Comparison of ENCODE assay signal across 7 cellular contexts in genomic region chr17:8122923-8123694, GRCh38. TPM values are rescaled to one million over a fixed set of nuclear protein-coding genes. Genes with fewer than 3 reads are reported as not detected.
DNase-seq lines count a peak whose midpoint lies in the region; ATAC-seq and TF ChIP-seq lines count a peak whose summit lies in the region.
"Had no signal": no experiment of that assay in that cellular context is flagged by ENCODE, and none has a peak within 500 bp of the region (broad histone marks: within the 10 kb centered on the region; RNA-seq: fewer than 3 reads in every experiment).

No MANE protein-coding gene starts in this region.

- H3K4me1 ChIP-seq in breast epithelium, result peaks cover 15 to 45% of the 10 kb centered on the region in 2 donors

- H3K36me3 Mint-ChIP-seq in osteocyte (ENCODE audit: unreplicated experiment), result no peaks in the 10 kb centered on the region

- H3K27ac ChIP-seq in breast epithelium, result no peak overlapping the region

- TF ChIP-seq CTCF in breast epithelium (IDR thresholded peaks at IDR 0.05) (no peak), osteocyte (IDR thresholded peaks at IDR 0.05) (no peak)

- TF ChIP-seq POLR2A in breast epithelium (IDR thresholded peaks at IDR 0.05), result no peak

- no peaks in the 10 kb centered on the region for H3K27me3 Mint-ChIP-seq in osteocyte (ENCODE audit: unreplicated experiment)

- H3K27ac Mint-ChIP-seq in osteocyte (ENCODE audit: unreplicated experiment), result peak overlapping the region; percentile 82

- peaks cover 65% of the 10 kb centered on the region for H3K4me1 Mint-ChIP-seq in osteocyte (ENCODE audit: unreplicated experiment)

- no peaks in the 10 kb centered on the region for H3K9me3 ChIP-seq in breast epithelium

- ATAC-seq in activated CD4-positive, CD25-positive, alpha-beta regulatory T cell treated with anti-CD3 and anti-CD28 coated beads, Interleukin-2, amount 50 U/mL, for 24 hours, result peak; percentile 6 to 7
- ATAC-seq in HG03139 (IDR thresholded peaks at IDR 0.05; ENCODE audit: unreplicated experiment), result no peak

- intact Hi-C loops in breast epithelium (cut with DNase I; ENCODE audit: low total_unique reads), result loop anchor here (1.0 kb wide), 1 partner anchor 66 kb away; no protein-coding TSS in a partner anchor

- H3K36me3 ChIP-seq in breast epithelium, result no peaks in the 10 kb centered on the region

- H3K9me3 Mint-ChIP-seq in osteocyte (ENCODE audit: unreplicated experiment), result no peaks in the 10 kb centered on the region

- DNase-seq in activated CD4-positive, CD25-positive, alpha-beta regulatory T cell treated with anti-CD3 and anti-CD28 coated beads, Interleukin-2, amount 50 U/mL, for 72 hours, result no peak
- DNase-seq in breast epithelium (ENCODE audit: low spot score in 2 of 2) (no peak), osteocyte (ENCODE audit: extremely low spot score, unreplicated experiment) (no peak), NCI-H524 treated with DMSO at 0.1 percent for 48 hours (lab: John Stamatoyannopoulos, UW) (no peak)

- peak overlapping the region; percentile 87 for H3K4me3 Mint-ChIP-seq in osteocyte (ENCODE audit: unreplicated experiment)

- peak overlapping the region; percentile 45 to 83 (median 66) for H3K4me3 ChIP-seq in breast epithelium

- no peaks in the 10 kb centered on the region for H3K27me3 ChIP-seq in breast epithelium

RNA-seq across cellular contexts. Expression of gene HES7, which starts 0.8 kb away (rescaled TPM):
- total RNA-seq in breast epithelium (not detected), osteocyte (2.0 and 2.3 TPM in 2 replicates)
- total RNA-seq: liver had no signal

RNA-seq across cellular contexts. Expression of gene ALOXE3, which starts 4.8 kb away (rescaled TPM):
- total RNA-seq in breast epithelium (under 1 TPM in 1 of 3 donors, not detected in 2; 0.73 TPM), osteocyte (not detected in 2 replicates)
- total RNA-seq: liver had no signal

RNA-seq across cellular contexts. Expression of gene PER1, which starts 29.1 kb away (rescaled TPM):
- total RNA-seq in breast epithelium, result 100 to 1,000 TPM in 2 of 3 donors, 10 to 100 TPM in 1; 97.3 to 167 (median 115) TPM
- total RNA-seq in osteocyte, result 106 and 173 TPM in 2 replicates

RNA-seq across cellular contexts. Expression of gene ALOX12B, which starts 35.6 kb away (rescaled TPM):
- total RNA-seq in breast epithelium (not detected), osteocyte (not detected in 2 replicates)
- total RNA-seq: liver had no signal

RNA-seq across cellular contexts. Expression of gene VAMP2, which starts 39.6 kb away (rescaled TPM):
- 10 to 100 TPM; 21.8 to 30.2 (median 28.1) TPM for total RNA-seq in breast epithelium
- 57.2 and 70.0 TPM in 2 replicates for total RNA-seq in osteocyte
